Comparison of ENCODE assay signal across 7 cellular contexts in the genomic region with DNA sequence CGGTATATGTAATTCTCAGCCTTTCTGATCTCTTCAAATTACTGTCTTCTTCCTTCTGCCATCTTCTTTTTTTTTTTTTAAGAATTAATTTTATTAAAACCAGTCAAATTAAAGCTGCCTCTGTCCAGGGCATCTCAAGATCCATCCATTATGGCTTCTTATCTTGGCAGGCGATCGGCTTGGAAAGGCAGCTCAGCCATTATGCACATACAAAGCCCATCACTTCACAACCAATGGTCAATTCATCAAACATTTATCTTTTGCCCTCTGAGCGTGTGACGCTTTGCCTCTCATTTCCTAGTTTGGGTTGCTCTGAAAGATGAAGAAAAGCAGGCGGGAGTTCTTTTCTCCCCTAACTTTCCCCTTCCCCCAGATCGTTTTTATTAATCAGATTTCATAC.
"Had no signal": no experiment of that assay in that cellular context is flagged by ENCODE, and none has a peak within 500 bp of the region (broad histone marks: within the 10 kb centered on the region; RNA-seq: fewer than 3 reads in every experiment).

No MANE protein-coding gene starts in this region.

- H3K9me3 ChIP-seq: HAP-1 had no signal

- H3K4me1 ChIP-seq: HAP-1 had no signal

- ATAC-seq: HCT116 had no signal

- H3K4me3 ChIP-seq: GM23248, HAP-1 had no signal

- H3K27ac ChIP-seq: GM23248 had no signal

- H3K36me3 ChIP-seq: HAP-1 had no signal

- DNase-seq: GM23248, GOT3, H7, HFFc6, KBM-7 had no signal
